Comparison of ENCODE assay signal across 11 cellular contexts in genomic region chr14:53148612-53149202, GRCh38. TPM values are rescaled to one million over a fixed set of nuclear protein-coding genes. Genes with fewer than 3 reads are reported as not detected.
DNase-seq lines count a peak whose midpoint lies in the region; ATAC-seq, FAIRE-seq and TF ChIP-seq lines count a peak whose summit lies in the region.
"Had no signal": no experiment of that assay in that cellular context is flagged by ENCODE, and none has a peak within 500 bp of the region (broad histone marks: within the 10 kb centered on the region; RNA-seq: fewer than 3 reads in every experiment).

No MANE protein-coding gene starts in this region.

- peaks cover 67% of the 10 kb centered on the region for H3K4me1 Mint-ChIP-seq in activated naive CD4-positive, alpha-beta T cell treated with anti-CD3 and anti-CD28 coated beads for 36 hours (ENCODE audit: low read depth)
- H3K4me1 Mint-ChIP-seq in activated naive CD8-positive, alpha-beta T cell treated with anti-CD3 and anti-CD28 coated beads, Interleukin-2, amount 50 U/mL, for 24 hours = peaks cover 74% of the 10 kb centered on the region
- peaks cover 22% of the 10 kb centered on the region for H3K4me1 Mint-ChIP-seq in osteocyte (ENCODE audit: unreplicated experiment)

- intact Hi-C loops in activated naive CD4-positive, alpha-beta T cell treated with anti-CD3 and anti-CD28 coated beads for 36 hours (cut with micrococcal nuclease) = no loop called here

- TF ChIP-seq CTCF in osteocyte (IDR thresholded peaks at IDR 0.05) = no peak

- no peaks in the 10 kb centered on the region for H3K27me3 Mint-ChIP-seq in activated naive CD4-positive, alpha-beta T cell treated with anti-CD3 and anti-CD28 coated beads for 36 hours (ENCODE audit: low read depth)
- H3K27me3 Mint-ChIP-seq in activated naive CD8-positive, alpha-beta T cell treated with anti-CD3 and anti-CD28 coated beads, Interleukin-2, amount 50 U/mL, for 24 hours = no peaks in the 10 kb centered on the region
- no peaks in the 10 kb centered on the region for H3K27me3 Mint-ChIP-seq in osteocyte (ENCODE audit: unreplicated experiment)

- DNase-seq in activated naive CD4-positive, alpha-beta T cell treated with anti-CD3 and anti-CD28 coated beads for 36 hours = peak; percentile 14
- no peak for DNase-seq in activated naive CD4-positive, alpha-beta T cell treated with anti-CD3 and anti-CD28 coated beads, Interleukin-2, amount 50 U/mL, for 16 hours
- no peak for DNase-seq in HTR-8/SVneo (ENCODE audit: insufficient read length, low spot score)
- DNase-seq in activated naive CD8-positive, alpha-beta T cell treated with anti-CD3 and anti-CD28 coated beads, Interleukin-2, amount 50 U/mL, for 24 hours = no peak
- no peak for DNase-seq in D341Med (ENCODE audit: low spot score)
- DNase-seq in NCI-H510A (lab: John Stamatoyannopoulos, UW) = no peak
- no peak for DNase-seq in NCI-H2196 (lab: John Stamatoyannopoulos, UW; ENCODE audit: unreplicated experiment)
- DNase-seq in osteocyte (ENCODE audit: extremely low spot score, unreplicated experiment) = no peak
- DNase-seq: effector memory CD4-positive, alpha-beta T cell; left ventricle myocardium superior; NCI-H1930 had no signal

- CTCF ChIA-PET in activated naive CD4-positive, alpha-beta T cell treated with anti-CD3 and anti-CD28 coated beads for 36 hours (lab: Charles Lee) = interaction anchor here (1.2 to 2.8 kb wide), 2 partner anchors 40 to 93 kb away, joined by 4 to 8 read pairs; no protein-coding TSS in a partner anchor

- ATAC-seq in activated naive CD8-positive, alpha-beta T cell treated with anti-CD3 and anti-CD28 coated beads, Interleukin-2, amount 50 U/mL, for 24 hours = peak; percentile 13
- ATAC-seq: left ventricle myocardium superior had no signal

- no peak overlapping the region for H3K4me3 Mint-ChIP-seq in activated naive CD4-positive, alpha-beta T cell treated with anti-CD3 and anti-CD28 coated beads for 36 hours
- H3K4me3 Mint-ChIP-seq in activated naive CD8-positive, alpha-beta T cell treated with anti-CD3 and anti-CD28 coated beads, Interleukin-2, amount 50 U/mL, for 24 hours = peak overlapping the region; percentile 62
- no peak overlapping the region for H3K4me3 Mint-ChIP-seq in osteocyte (ENCODE audit: unreplicated experiment)

- no peaks in the 10 kb centered on the region for H3K9me3 Mint-ChIP-seq in activated naive CD4-positive, alpha-beta T cell treated with anti-CD3 and anti-CD28 coated beads for 36 hours
- H3K9me3 Mint-ChIP-seq in activated naive CD8-positive, alpha-beta T cell treated with anti-CD3 and anti-CD28 coated beads, Interleukin-2, amount 50 U/mL, for 24 hours = no peaks in the 10 kb centered on the region
- peaks cover 3% of the 10 kb centered on the region for H3K9me3 Mint-ChIP-seq in osteocyte (ENCODE audit: unreplicated experiment)

- FAIRE-seq in HTR-8/SVneo (lab: Jason Lieb, UNC) = peak; percentile 81

- no peak overlapping the region for H3K27ac Mint-ChIP-seq in activated naive CD4-positive, alpha-beta T cell treated with anti-CD3 and anti-CD28 coated beads for 36 hours
- H3K27ac Mint-ChIP-seq in activated naive CD8-positive, alpha-beta T cell treated with anti-CD3 and anti-CD28 coated beads, Interleukin-2, amount 50 U/mL, for 24 hours = peak overlapping the region; percentile 30
- H3K27ac Mint-ChIP-seq in osteocyte (ENCODE audit: unreplicated experiment) = no peak overlapping the region

- peaks cover 23% of the 10 kb centered on the region for H3K36me3 Mint-ChIP-seq in activated naive CD4-positive, alpha-beta T cell treated with anti-CD3 and anti-CD28 coated beads for 36 hours (ENCODE audit: low read depth)
- H3K36me3 Mint-ChIP-seq in activated naive CD8-positive, alpha-beta T cell treated with anti-CD3 and anti-CD28 coated beads, Interleukin-2, amount 50 U/mL, for 24 hours (ENCODE audit: low read depth) = peaks cover 25% of the 10 kb centered on the region
- H3K36me3 Mint-ChIP-seq in osteocyte (ENCODE audit: unreplicated experiment) = no peaks in the 10 kb centered on the region

RNA-seq across cellular contexts. Expression of gene DDHD1, which starts 4.4 kb away (rescaled TPM):
- 10 to 100 TPM; 20.1 to 20.4 TPM for total RNA-seq in activated naive CD4-positive, alpha-beta T cell treated with anti-CD3 and anti-CD28 coated beads for 36 hours
- 21.0 and 21.1 TPM in 2 replicates for total RNA-seq in osteocyte
